19 cellular contexts compared by ENCODE assay signal in the genomic region with DNA sequence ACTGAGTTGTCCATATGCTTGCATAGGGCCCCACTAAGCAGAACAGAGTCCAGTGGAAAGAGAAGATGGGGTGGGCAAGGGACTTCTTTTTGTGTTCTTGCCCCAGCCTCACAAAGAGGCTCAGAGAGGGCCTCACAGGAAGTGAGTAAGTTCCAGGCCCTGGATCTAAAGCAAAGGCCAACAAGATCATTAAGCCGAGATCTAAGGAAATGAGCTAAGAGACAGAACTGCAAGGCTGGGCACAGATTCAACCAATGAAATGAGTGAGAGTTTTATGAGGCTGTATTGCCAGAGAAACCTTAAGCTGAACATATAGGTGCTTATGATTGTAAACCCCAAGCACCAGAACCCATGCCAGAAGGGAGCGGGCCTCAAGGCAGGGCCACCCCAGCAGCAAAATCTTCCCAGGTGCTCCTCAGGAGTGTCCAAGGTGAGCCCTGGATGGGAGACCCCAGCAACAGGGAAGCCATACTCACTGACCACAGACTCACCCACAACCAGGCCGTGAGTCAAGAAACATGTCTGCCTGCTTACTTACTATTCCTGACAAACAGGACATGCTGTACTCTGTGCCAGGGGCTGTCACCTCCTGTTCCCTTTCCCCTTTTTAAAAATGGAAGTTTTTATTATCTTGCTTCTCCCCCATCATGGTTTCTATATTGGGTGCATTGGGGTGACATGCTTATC. TPM values are rescaled to one million over a fixed set of nuclear protein-coding genes. Genes with fewer than 3 reads are reported as not detected.
DNase-seq lines count a peak whose midpoint lies in the region; ATAC-seq and TF ChIP-seq lines count a peak whose summit lies in the region.
"Had no signal": no experiment of that assay in that cellular context is flagged by ENCODE, and none has a peak within 500 bp of the region (broad histone marks: within the 10 kb centered on the region; RNA-seq: fewer than 3 reads in every experiment).

No MANE protein-coding gene starts in this region.

- H3K4me2 ChIP-seq in SK-N-SH (no peak overlapping the region), trophoblast cell (ENCODE audit: low read length) (no peak overlapping the region)
- H3K4me2 ChIP-seq: KMS-11 had no signal

- H3K4me1 ChIP-seq in SK-N-SH (ENCODE audit: control insufficient read depth in 1 of 2, insufficient read depth in 2 of 2, low read depth in 1 of 2, low read length in 1 of 2), result peaks cover 0 to 16% of the 10 kb centered on the region in 2 experiments; a peak in 2 of 4 replicates
- H3K4me1 ChIP-seq in trophoblast cell (ENCODE audit: control insufficient read depth in 1 of 2, insufficient read depth in 2 of 2, low read length in 2 of 2), result peaks cover 2 to 3% of the 10 kb centered on the region in 2 experiments
- H3K4me1 ChIP-seq: Caco-2, spleen had no signal

- POLR2A ChIA-PET in SK-N-SH (lab: Yijun Ruan, JAX), result no interaction called here

- no peak overlapping the region for H3K14ac ChIP-seq in trophoblast cell (ENCODE audit: low read length)

- no peaks in the 10 kb centered on the region for H4K20me1 ChIP-seq in SK-N-SH (ENCODE audit: insufficient read depth)

- no peaks in the 10 kb centered on the region for H3K79me1 ChIP-seq in trophoblast cell (ENCODE audit: low read length)

- H3K18ac ChIP-seq in trophoblast cell (ENCODE audit: low read length), result no peak overlapping the region

- H2BK120ac ChIP-seq in trophoblast cell (ENCODE audit: insufficient read depth, low read length, poor library complexity), result no peak overlapping the region

- CTCF ChIA-PET in SK-N-SH (lab: Yijun Ruan, JAX), result no interaction called here

- H2AK5ac ChIP-seq in trophoblast cell (ENCODE audit: low read length), result no peak overlapping the region

- no peak overlapping the region for H4K8ac ChIP-seq in trophoblast cell (ENCODE audit: low read depth, low read length)

- no peak for DNase-seq in SK-N-SH
- peak; percentile 79 for DNase-seq in M059J (ENCODE audit: low read depth)
- DNase-seq in dermis blood vessel endothelial cell, result peak; percentile 90
- DNase-seq in trophoblast cell, result no peak
- DNase-seq in amniotic stem cell (lab: John Stamatoyannopoulos, UW), result no peak
- DNase-seq: activated CD4-positive, CD25-positive, alpha-beta regulatory T cell treated with anti-CD3 and anti-CD28 coated beads, Interleukin-2, amount 50 U/mL, for 72 hours; activated T-cell treated with anti-CD3 and anti-CD28 coated beads, Interleukin-2, amount 50 U/mL, for 4 hours; Caco-2; mesendoderm; NCI-H2029 treated with DMSO at 0.1 percent for 48 hours; NCI-H82; spleen; thyroid gland had no signal

- ATAC-seq in SK-N-SH treated with all-trans-retinoic acid at 6 μM for 48 hours (no peak), HG02678 (IDR thresholded peaks at IDR 0.05; ENCODE audit: unreplicated experiment) (no peak), GM18502 (IDR thresholded peaks at IDR 0.05; ENCODE audit: poor library complexity, unreplicated experiment) (no peak)
- ATAC-seq: activated T-cell treated with anti-CD3 and anti-CD28 coated beads, Interleukin-2, amount 50 U/mL, for 4 hours had no signal

- H2BK5ac ChIP-seq in trophoblast cell (ENCODE audit: low read depth, low read length, poor library complexity), result no peak overlapping the region

- peaks cover 8% of the 10 kb centered on the region for H3F3A ChIP-seq in SK-N-SH (replicated peaks; ENCODE audit: insufficient read depth)

- H3K4me3 ChIP-seq in SK-N-SH (ENCODE audit: low read depth in 2 of 2, low read length in 1 of 2) (no peak overlapping the region), trophoblast cell (ENCODE audit: low read depth, low read length) (no peak overlapping the region)
- H3K4me3 ChIP-seq: SK-N-MC, spleen, thyroid gland had no signal

- TF ChIP-seq RAD21 in SK-N-SH (IDR thresholded peaks at IDR 0.05; ENCODE audit: low read length), result no peak

- no peak overlapping the region for H4K91ac ChIP-seq in trophoblast cell (ENCODE audit: low read depth, low read length)

- H3K23ac ChIP-seq in trophoblast cell (ENCODE audit: low read length), result no peak overlapping the region

- peak overlapping the region in 1 of 2 experiments; percentile 69; a peak in 2 of 4 replicates for H3K27ac ChIP-seq in SK-N-SH (ENCODE audit: low read depth in 2 of 2, low read length in 1 of 2)
- H3K27ac ChIP-seq in trophoblast cell (ENCODE audit: low read depth, low read length), result no peak overlapping the region
- H3K27ac ChIP-seq: 22Rv1, KMS-11, SK-N-MC, spleen, thyroid gland had no signal

- no peaks in the 10 kb centered on the region for H3K36me3 ChIP-seq in SK-N-SH (replicated peaks in 1 of 2; ENCODE audit: control insufficient read depth in 1 of 2, insufficient read depth in 2 of 2, low read length in 1 of 2)
- no peaks in the 10 kb centered on the region for H3K36me3 ChIP-seq in trophoblast cell (ENCODE audit: control insufficient read depth in 1 of 2, insufficient read depth in 2 of 2, low read length in 2 of 2)
- H3K36me3 ChIP-seq: spleen, thyroid gland had no signal

- no peak for TF ChIP-seq CTCF in SK-N-SH (IDR thresholded peaks at IDR 0.05)

- no peak overlapping the region for H3K4ac ChIP-seq in trophoblast cell (ENCODE audit: low read depth, low read length)

- no peak overlapping the region for H4K12ac ChIP-seq in trophoblast cell (ENCODE audit: low read depth, low read length)

- H2AFZ ChIP-seq in SK-N-SH (ENCODE audit: low read depth), result peak overlapping the region; percentile 44
- H2AFZ ChIP-seq in trophoblast cell (ENCODE audit: insufficient read depth, low read length, poor library complexity), result peak overlapping the region; percentile 62

- H3K79me2 ChIP-seq in SK-N-SH (ENCODE audit: insufficient read depth) (no peaks in the 10 kb centered on the region), trophoblast cell (ENCODE audit: control insufficient read depth, insufficient read depth, low read length, poor library complexity) (no peaks in the 10 kb centered on the region)

- H3K9ac ChIP-seq in SK-N-SH (no peak overlapping the region), trophoblast cell (ENCODE audit: low read length) (no peak overlapping the region)
- H3K9ac ChIP-seq: KMS-11 had no signal

- 76% methylated on average over 3 of the region's 3 CpGs for WGBS in SK-N-SH (ENCODE audit: low lambda C conversion rate)
- WGBS in trophoblast cell (ENCODE audit: extremely low coverage, insufficient coverage, insufficient read length), result no CpG with 5 or more reads among the region's 3 CpGs

- no peak for TF ChIP-seq EP300 in SK-N-SH (IDR thresholded peaks at IDR 0.05; ENCODE audit: borderline replicate concordance in 1 of 2, low read depth in 1 of 2, low read length in 1 of 2)

- H2BK12ac ChIP-seq in trophoblast cell (ENCODE audit: low read length), result no peak overlapping the region

- no peaks in the 10 kb centered on the region for H3K9me2 ChIP-seq in SK-N-SH

- no peaks in the 10 kb centered on the region for H3K9me3 ChIP-seq in SK-N-SH
- H3K9me3 ChIP-seq in trophoblast cell (ENCODE audit: insufficient read depth, low read depth, low read length), result no peaks in the 10 kb centered on the region
- H3K9me3 ChIP-seq: Caco-2, spleen, thyroid gland had no signal

- no peaks in the 10 kb centered on the region for H3K27me3 ChIP-seq in SK-N-SH (ENCODE audit: insufficient read depth)
- no peaks in the 10 kb centered on the region for H3K27me3 ChIP-seq in trophoblast cell (ENCODE audit: insufficient read depth, low read length)
- H3K27me3 ChIP-seq: thyroid gland had no signal

TF ChIP-seq in SK-N-SH, 30 proteins besides CTCF, POLR2A, EP300 and RAD21 (continues in another document):
- TF ChIP-seq NFIC (IDR thresholded peaks at IDR 0.05; ENCODE audit: borderline replicate concordance), result peak; percentile 32

TF ChIP-seq in SK-N-SH treated with all-trans-retinoic acid at 6 μM for 48 hours, 23 proteins besides CTCF, POLR2A, EP300 and RAD21 (continues in another document):
- TF ChIP-seq ZNF70 (CRISPR knock-in tag; IDR thresholded peaks at IDR 0.05) (no peak), SNAI2 (CRISPR knock-in tag; IDR thresholded peaks at IDR 0.05) (no peak)
- TF ChIP-seq, protein P1, sequence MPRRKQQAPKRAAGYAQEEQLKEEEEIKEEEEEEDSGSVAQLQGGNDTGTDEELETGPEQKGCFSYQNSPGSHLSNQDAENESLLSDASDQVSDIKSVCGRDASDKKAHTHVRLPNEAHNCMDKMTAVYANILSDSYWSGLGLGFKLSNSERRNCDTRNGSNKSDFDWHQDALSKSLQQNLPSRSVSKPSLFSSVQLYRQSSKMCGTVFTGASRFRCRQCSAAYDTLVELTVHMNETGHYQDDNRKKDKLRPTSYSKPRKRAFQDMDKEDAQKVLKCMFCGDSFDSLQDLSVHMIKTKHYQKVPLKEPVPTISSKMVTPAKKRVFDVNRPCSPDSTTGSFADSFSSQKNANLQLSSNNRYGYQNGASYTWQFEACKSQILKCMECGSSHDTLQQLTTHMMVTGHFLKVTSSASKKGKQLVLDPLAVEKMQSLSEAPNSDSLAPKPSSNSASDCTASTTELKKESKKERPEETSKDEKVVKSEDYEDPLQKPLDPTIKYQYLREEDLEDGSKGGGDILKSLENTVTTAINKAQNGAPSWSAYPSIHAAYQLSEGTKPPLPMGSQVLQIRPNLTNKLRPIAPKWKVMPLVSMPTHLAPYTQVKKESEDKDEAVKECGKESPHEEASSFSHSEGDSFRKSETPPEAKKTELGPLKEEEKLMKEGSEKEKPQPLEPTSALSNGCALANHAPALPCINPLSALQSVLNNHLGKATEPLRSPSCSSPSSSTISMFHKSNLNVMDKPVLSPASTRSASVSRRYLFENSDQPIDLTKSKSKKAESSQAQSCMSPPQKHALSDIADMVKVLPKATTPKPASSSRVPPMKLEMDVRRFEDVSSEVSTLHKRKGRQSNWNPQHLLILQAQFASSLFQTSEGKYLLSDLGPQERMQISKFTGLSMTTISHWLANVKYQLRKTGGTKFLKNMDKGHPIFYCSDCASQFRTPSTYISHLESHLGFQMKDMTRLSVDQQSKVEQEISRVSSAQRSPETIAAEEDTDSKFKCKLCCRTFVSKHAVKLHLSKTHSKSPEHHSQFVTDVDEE (CRISPR knock-in tag; IDR thresholded peaks at IDR 0.05), result no peak

RNA-seq across cellular contexts. Expression of a gene that starts 40.2 kb away (rescaled TPM):
- polyA plus RNA-seq in SK-N-SH (2012; rRNA removed), result 2.4 and 4.5 TPM in 2 replicates
- polyA plus RNA-seq in SK-N-SH (2012; cell fraction: cytosol; rRNA removed), result 1.7 and 2.0 TPM in 2 replicates
- polyA plus RNA-seq in SK-N-SH (2012; cell fraction: nucleus; rRNA removed), result 5.2 and 9.4 TPM in 2 replicates
- total RNA-seq in M059J (2014; rRNA removed; shearing (Covaris generic)), result 4.6 and 4.8 TPM in 2 replicates
- total RNA-seq in dermis blood vessel endothelial cell, result not detected in 2 replicates
- polyA plus RNA-seq in trophoblast cell (2013), result not detected in 2 replicates
- total RNA-seq: Caco-2 had no signal

Comparison
In these comparisons a context has a peak if more than half of its experiments do, and no peak if none do; other contexts are left out.
1. DNase-seq: peak in M059J (single experiment) and dermis blood vessel endothelial cell (single experiment); none in SK-N-SH (single experiment), trophoblast cell (0 of 2) and amniotic stem cell (single experiment).